In the genomic region with DNA sequence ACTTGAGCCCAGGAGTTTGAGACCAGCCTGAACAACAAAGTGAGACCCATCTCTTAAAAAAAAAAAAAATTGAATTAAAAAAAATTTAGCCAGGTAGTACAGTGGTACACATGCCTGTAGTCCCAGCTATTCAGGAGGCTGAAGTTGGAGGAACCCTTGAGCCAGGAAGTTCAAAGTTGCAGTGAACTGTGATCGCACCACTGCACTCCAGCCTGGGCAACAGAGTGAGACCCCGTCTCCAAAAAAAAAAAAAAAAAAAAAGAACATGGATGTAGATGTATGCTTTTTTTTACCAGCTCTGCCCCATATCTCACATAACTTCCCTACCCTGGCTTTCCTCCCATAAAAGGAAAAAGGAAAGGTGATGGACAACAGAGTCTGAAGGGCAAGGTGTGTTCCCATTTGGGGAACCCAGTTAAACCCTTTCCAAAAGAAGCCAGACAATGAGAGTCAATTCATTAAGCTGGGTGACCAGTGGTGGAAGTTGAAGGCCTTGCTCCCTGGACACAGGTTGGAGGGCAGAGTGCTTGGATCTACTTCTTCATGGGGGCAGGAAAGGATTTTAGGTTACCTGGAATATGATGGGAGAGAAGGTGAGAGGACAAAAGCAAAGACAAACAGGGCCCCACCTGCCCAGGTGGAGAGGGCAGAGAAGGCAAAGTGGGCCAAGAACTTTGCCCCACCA, we compare ENCODE assay signal across 17 cellular contexts. TPM values are rescaled to one million over a fixed set of nuclear protein-coding genes. Genes with fewer than 3 reads are reported as not detected.
DNase-seq lines count a peak whose midpoint lies in the region; ATAC-seq and TF ChIP-seq lines count a peak whose summit lies in the region.
"Had no signal": no experiment of that assay in that cellular context is flagged by ENCODE, and none has a peak within 500 bp of the region (broad histone marks: within the 10 kb centered on the region; RNA-seq: fewer than 3 reads in every experiment).

No MANE protein-coding gene starts in this region.

- no peak overlapping the region for H3K27ac ChIP-seq in WERI-Rb-1
- H3K27ac ChIP-seq: adrenal gland, thoracic aorta had no signal

- H3K9me3 ChIP-seq in WERI-Rb-1 (ENCODE audit: severe bottlenecking): no peaks in the 10 kb centered on the region
- H3K9me3 ChIP-seq: adrenal gland, thoracic aorta had no signal

- DNase-seq in stimulated activated naive CD8-positive, alpha-beta T cell treated with anti-CD3 and anti-CD28 coated beads, Interleukin-15, amount 100 ng/mL, for 72 hours: no peak
- peak; percentile 4 for DNase-seq in WERI-Rb-1
- DNase-seq in mesenteric fat pad (ENCODE audit: low spot score): peak; percentile 11
- no peak for DNase-seq in COLO829 (ENCODE audit: low spot score)
- no peak for DNase-seq in NCI-H1092 (lab: John Stamatoyannopoulos, UW)
- DNase-seq: activated CD4-positive, alpha-beta T cell treated with anti-CD3 and anti-CD28 coated beads, Interleukin-2, amount 10 ng/mL, durations not matched to agents 7 days and 5 days; AML-193; foreskin melanocyte; GOT3; left cardiac atrium; NCI-H524; stimulated activated CD4-positive, alpha-beta T cell treated with anti-CD3 and anti-CD28 coated beads, Interleukin-12 subunit alpha, Interleukin-12 subunit beta, amount 100 ng/mL, for 4 hours had no signal

- H3K27ac Mint-ChIP-seq in stimulated activated naive CD8-positive, alpha-beta T cell treated with anti-CD3 and anti-CD28 coated beads, Interleukin-15, Interleukin-2, amounts not matched to agents 100 ng/mL and 50 ng/mL, for 24 hours: peak overlapping the region; percentile 61
- no peak overlapping the region for H3K27ac Mint-ChIP-seq in stimulated activated naive CD8-positive, alpha-beta T cell treated with anti-CD3 and anti-CD28 coated beads, Interleukin-15, amount 100 ng/mL, for 72 hours
- H3K27ac Mint-ChIP-seq: activated CD4-positive, alpha-beta T cell treated with anti-CD3 and anti-CD28 coated beads, Interleukin-2, amount 10 ng/mL, durations not matched to agents 7 days and 5 days had no signal

- H3K27me3 ChIP-seq in WERI-Rb-1 (ENCODE audit: insufficient read depth, low read depth, severe bottlenecking): no peaks in the 10 kb centered on the region
- H3K27me3 ChIP-seq: adrenal gland had no signal

- H3K27me3 Mint-ChIP-seq in stimulated activated naive CD8-positive, alpha-beta T cell treated with anti-CD3 and anti-CD28 coated beads, Interleukin-15, Interleukin-2, amounts not matched to agents 100 ng/mL and 50 ng/mL, for 24 hours: no peaks in the 10 kb centered on the region
- peaks cover 7% of the 10 kb centered on the region for H3K27me3 Mint-ChIP-seq in stimulated activated naive CD8-positive, alpha-beta T cell treated with anti-CD3 and anti-CD28 coated beads, Interleukin-15, amount 100 ng/mL, for 72 hours
- H3K27me3 Mint-ChIP-seq: activated CD4-positive, alpha-beta T cell treated with anti-CD3 and anti-CD28 coated beads, Interleukin-2, amount 10 ng/mL, durations not matched to agents 7 days and 5 days had no signal

- peaks cover 52% of the 10 kb centered on the region for H3K4me1 Mint-ChIP-seq in stimulated activated naive CD8-positive, alpha-beta T cell treated with anti-CD3 and anti-CD28 coated beads, Interleukin-15, Interleukin-2, amounts not matched to agents 100 ng/mL and 50 ng/mL, for 24 hours (ENCODE audit: low read depth)
- peaks cover 54% of the 10 kb centered on the region for H3K4me1 Mint-ChIP-seq in stimulated activated naive CD8-positive, alpha-beta T cell treated with anti-CD3 and anti-CD28 coated beads, Interleukin-15, amount 100 ng/mL, for 72 hours

- no peak for ATAC-seq in stimulated activated naive CD8-positive, alpha-beta T cell treated with anti-CD3 and anti-CD28 coated beads, Interleukin-15, amount 100 ng/mL, for 72 hours
- ATAC-seq in HG02938 (IDR thresholded peaks at IDR 0.05; ENCODE audit: unreplicated experiment): no peak
- ATAC-seq: left cardiac atrium had no signal

- H3K36me3 ChIP-seq in WERI-Rb-1: peaks cover 23% of the 10 kb centered on the region

- H3K36me3 Mint-ChIP-seq in stimulated activated naive CD8-positive, alpha-beta T cell treated with anti-CD3 and anti-CD28 coated beads, Interleukin-15, Interleukin-2, amounts not matched to agents 100 ng/mL and 50 ng/mL, for 24 hours (ENCODE audit: low read depth): peaks cover 30% of the 10 kb centered on the region

- no peak overlapping the region for H3K4me3 Mint-ChIP-seq in stimulated activated naive CD8-positive, alpha-beta T cell treated with anti-CD3 and anti-CD28 coated beads, Interleukin-15, Interleukin-2, amounts not matched to agents 100 ng/mL and 50 ng/mL, for 24 hours
- H3K4me3 Mint-ChIP-seq in stimulated activated naive CD8-positive, alpha-beta T cell treated with anti-CD3 and anti-CD28 coated beads, Interleukin-15, amount 100 ng/mL, for 72 hours: no peak overlapping the region

- TF ChIP-seq CTCF in WERI-Rb-1 (IDR thresholded peaks at IDR 0.05; ENCODE audit: low read depth, low read length): no peak

- no peaks in the 10 kb centered on the region for H3K9me3 Mint-ChIP-seq in stimulated activated naive CD8-positive, alpha-beta T cell treated with anti-CD3 and anti-CD28 coated beads, Interleukin-15, Interleukin-2, amounts not matched to agents 100 ng/mL and 50 ng/mL, for 24 hours
- no peaks in the 10 kb centered on the region for H3K9me3 Mint-ChIP-seq in stimulated activated naive CD8-positive, alpha-beta T cell treated with anti-CD3 and anti-CD28 coated beads, Interleukin-15, amount 100 ng/mL, for 72 hours
- H3K9me3 Mint-ChIP-seq: activated CD4-positive, alpha-beta T cell treated with anti-CD3 and anti-CD28 coated beads, Interleukin-2, amount 10 ng/mL, durations not matched to agents 7 days and 5 days had no signal

- H3K4me3 ChIP-seq in WERI-Rb-1 (ENCODE audit: low read depth, low read length): no peak overlapping the region
- H3K4me3 ChIP-seq: adrenal gland, thoracic aorta had no signal

RNA-seq across cellular contexts. Expression of a gene that starts 2.9 kb away (rescaled TPM):
- total RNA-seq in mesenteric fat pad: 155 TPM

RNA-seq across cellular contexts. Expression of a gene that starts 3.4 kb away (rescaled TPM):
- 0.22 TPM for total RNA-seq in mesenteric fat pad
- total RNA-seq: cardiac septum had no signal

RNA-seq across cellular contexts. Expression of a gene that starts 29.9 kb away (rescaled TPM):
- total RNA-seq in mesenteric fat pad: 76.2 TPM

RNA-seq across cellular contexts. Expression of a gene that starts 34.6 kb away (rescaled TPM):
- total RNA-seq in mesenteric fat pad: 30.2 TPM

RNA-seq across cellular contexts. Expression of a gene that starts 37.5 kb away (rescaled TPM):
- 17.9 TPM for total RNA-seq in mesenteric fat pad

Comparison
In these comparisons a context has a peak if more than half of its experiments do, and no peak if none do; other contexts are left out.
1. DNase-seq: peak in WERI-Rb-1 (single experiment) and mesenteric fat pad (single experiment); none in stimulated activated naive CD8-positive, alpha-beta T cell treated with anti-CD3 and anti-CD28 coated beads, Interleukin-15, amount 100 ng/mL, for 72 hours (0 of 2), COLO829 (single experiment) and NCI-H1092 (single experiment).